ENCODE assay signal across 8 cellular contexts in the genomic region with DNA sequence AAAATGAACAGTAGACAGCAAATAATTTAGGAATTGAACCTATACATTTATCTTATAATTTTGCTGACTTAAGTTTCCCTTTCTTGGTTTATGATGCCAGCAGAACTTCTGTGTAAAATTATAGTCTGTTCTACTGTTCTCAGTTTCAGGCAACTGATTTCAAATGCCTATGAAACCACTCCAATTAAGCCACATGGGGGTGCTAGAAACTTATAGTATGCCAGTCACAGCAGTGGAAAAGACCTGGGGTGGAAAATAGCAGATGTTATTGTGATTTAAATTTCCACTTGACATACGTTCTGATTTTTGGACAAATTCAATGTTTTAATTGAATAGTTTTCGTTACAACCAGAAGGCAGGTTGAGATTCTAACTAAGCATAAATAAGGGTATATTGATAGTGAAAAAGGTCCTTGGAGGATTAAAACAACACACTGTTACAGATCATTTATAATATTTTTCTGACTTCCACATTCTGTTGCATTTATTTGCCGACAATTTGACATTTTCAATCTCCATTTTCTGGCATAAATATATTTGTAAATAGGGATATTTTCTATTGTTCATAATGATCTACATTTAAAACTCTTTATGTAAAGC.
DNase-seq lines count a peak whose midpoint lies in the region; ATAC-seq and TF ChIP-seq lines count a peak whose summit lies in the region.

No MANE protein-coding gene starts in this region.

- no peaks in the 10 kb centered on the region for H3K9me3 Mint-ChIP-seq in osteocyte (ENCODE audit: unreplicated experiment)

- peak; percentile 88 for ATAC-seq in GM21360 (IDR thresholded peaks at IDR 0.05; ENCODE audit: unreplicated experiment)

- no peaks in the 10 kb centered on the region for H3K36me3 Mint-ChIP-seq in osteocyte (ENCODE audit: unreplicated experiment)

- H3K4me3 Mint-ChIP-seq in osteocyte (ENCODE audit: unreplicated experiment), result no peak overlapping the region

- no peaks in the 10 kb centered on the region for H3K4me1 Mint-ChIP-seq in osteocyte (ENCODE audit: unreplicated experiment)

- H3K27me3 ChIP-seq in dorsolateral prefrontal cortex, result no peaks in the 10 kb centered on the region

- intact Hi-C loops in dorsolateral prefrontal cortex (cut with DNase I), result loop anchor here in 1 of 2 donors (2.0 to 10.0 kb wide), 2 partner anchors 115 to 417 kb away; no protein-coding TSS in a partner anchor

- no peaks in the 10 kb centered on the region for H3K27me3 Mint-ChIP-seq in osteocyte (ENCODE audit: unreplicated experiment)

- no peak overlapping the region for H3K27ac Mint-ChIP-seq in osteocyte (ENCODE audit: unreplicated experiment)

- TF ChIP-seq CTCF in dorsolateral prefrontal cortex (IDR thresholded peaks at IDR 0.05 in 54 of 56, conservative IDR thresholded peaks at IDR 0.05 in 2 of 56; ENCODE audit: low read depth in 1 of 56, partially characterized antibody in 56 of 56), result peak; percentile 50 to 88 (median 76)
- peak; percentile 76 for TF ChIP-seq CTCF in osteocyte (IDR thresholded peaks at IDR 0.05)

- DNase-seq in DMS153 (lab: John Stamatoyannopoulos, UW) (peak; percentile 49), HPDE6-E6E7 (ENCODE audit: extremely low spot score) (peak; percentile 34), NCI-H774 (lab: John Stamatoyannopoulos, UW) (peak; percentile 34), dorsolateral prefrontal cortex (peak in 3 of 10 donors; percentile 12 to 43 (median 31)), osteocyte (ENCODE audit: extremely low spot score, unreplicated experiment) (no peak), NCI-H1048 (lab: John Stamatoyannopoulos, UW) (no peak)
- DNase-seq in stimulated activated CD4-positive, alpha-beta T cell treated with anti-CD3 and anti-CD28 coated beads, Interleukin-2, amount 100 ng/mL, for 24 hours, result no peak

- no peak overlapping the region for H3K4me3 ChIP-seq in dorsolateral prefrontal cortex

- H3K27ac ChIP-seq in dorsolateral prefrontal cortex, result peak overlapping the region in 24 of 59 donors; percentile 2 to 67 (median 24)

Comparison
In these comparisons a context has a peak if more than half of its experiments do, and no peak if none do; other contexts are left out.
1. DNase-seq: peak in DMS153 (single experiment), HPDE6-E6E7 (single experiment) and NCI-H774 (single experiment); none in osteocyte (single experiment), stimulated activated CD4-positive, alpha-beta T cell treated with anti-CD3 and anti-CD28 coated beads, Interleukin-2, amount 100 ng/mL, for 24 hours (0 of 2) and NCI-H1048 (single experiment).